ENCODE assay signal across 11 cellular contexts in genomic region chrX:123869488-123869887, GRCh38. TPM values are rescaled to one million over a fixed set of nuclear protein-coding genes. Genes with fewer than 3 reads are reported as not detected.
A peak's percentile ranks its signal among the peaks of the same experiment; 100 is the strongest.
DNase-seq lines count a peak whose midpoint lies in the region; ATAC-seq and TF ChIP-seq lines count a peak whose summit lies in the region.
"Had no signal": no experiment of that assay in that cellular context is flagged by ENCODE, and none has a peak within 500 bp of the region (broad histone marks: within the 10 kb centered on the region; RNA-seq: fewer than 3 reads in every experiment).

No MANE protein-coding gene starts in this region.

- peaks cover 11% of the 10 kb centered on the region; the same call in 1 of the 2 replicates for H3K36me3 ChIP-seq in HAP-1 (replicated peaks)

- no peaks in the 10 kb centered on the region for H3K36me3 Mint-ChIP-seq in immature natural killer cell

- no peak for TF ChIP-seq CTCF in GM13977 (IDR thresholded peaks at IDR 0.05; ENCODE audit: extremely low read depth, insufficient read depth, missing control alignments)

- H3K4me1 ChIP-seq in HAP-1, result no peaks in the 10 kb centered on the region

- H3K9me3 ChIP-seq in HAP-1, result no peaks in the 10 kb centered on the region

- peak; percentile 46 for DNase-seq in Caki2 (ENCODE audit: low read depth)
- DNase-seq in NOMO-1 treated with DMSO at 0.1 percent for 48 hours (lab: John Stamatoyannopoulos, UW; ENCODE audit: unreplicated experiment), result peak; percentile 56
- peak; percentile 16 for DNase-seq in fibroblast of peridontal ligament (ENCODE audit: extremely low read depth)
- DNase-seq in GM13977 (ENCODE audit: low spot score), result no peak
- no peak for DNase-seq in immature natural killer cell
- no peak for DNase-seq in HAP-1 (ENCODE audit: low spot score in 2 of 2)
- DNase-seq: NCI-H510A; nephron progenitor cell; stimulated activated CD4-positive, alpha-beta T cell treated with anti-CD3 and anti-CD28 coated beads, Interleukin-12 subunit alpha, Interleukin-12 subunit beta, amount 100 ng/mL, for 4 hours had no signal

- H3K9me3 Mint-ChIP-seq in immature natural killer cell, result no peaks in the 10 kb centered on the region

- H3K27ac Mint-ChIP-seq in immature natural killer cell, result peak overlapping the region in 1 of 6 donors; percentile 44
- H3K27ac Mint-ChIP-seq: nephron progenitor cell had no signal

- no peak overlapping the region for H3K4me3 Mint-ChIP-seq in immature natural killer cell
- H3K4me3 Mint-ChIP-seq: nephron progenitor cell had no signal

- H3K27me3 ChIP-seq in HAP-1 (ENCODE audit: low read depth), result no peaks in the 10 kb centered on the region

- H3K4me1 Mint-ChIP-seq in immature natural killer cell, result peaks cover 22 to 35% of the 10 kb centered on the region in 2 donors
- H3K4me1 Mint-ChIP-seq: nephron progenitor cell had no signal

- ATAC-seq in GM21390 (IDR thresholded peaks at IDR 0.05; ENCODE audit: unreplicated experiment), result peak; percentile 48
- ATAC-seq in HG02763 (IDR thresholded peaks at IDR 0.05; ENCODE audit: unreplicated experiment), result no peak

- H3K4me3 ChIP-seq in HAP-1, result no peak overlapping the region

- H3K27me3 Mint-ChIP-seq in immature natural killer cell (ENCODE audit: low read depth in 3 of 3), result peaks cover 0 to 4% (median 3%) of the 10 kb centered on the region in 3 donors

- in situ Hi-C loops in Caki2 (cut with HindIII; ENCODE audit: low pct_unique_long_range_greater_than_20kb, low sequenced_read_pairs) (no loop called here), GM13977 (cut with MboI; ENCODE audit: low pct_unique_long_range_greater_than_20kb, low sequenced_read_pairs, unreplicated experiment) (no loop called here), HAP-1 (cut with MboI; ENCODE audit: low sequenced_read_pairs) (no loop called here)

RNA-seq across cellular contexts. Expression of gene XIAP, which starts 9.6 kb away (rescaled TPM):
- 11.0 and 24.5 TPM in 2 replicates for total RNA-seq in Caki2 (2014; rRNA removed; shearing (Covaris generic); ENCODE audit: low replicate concordance)
- polyA plus RNA-seq in immature natural killer cell, result 10 to 100 TPM in 1 of 3 donors, 1 to 10 TPM in 2; 1.1 to 14.4 (median 6.3) TPM

Comparison
In these comparisons a context has a peak if more than half of its experiments do, and no peak if none do; other contexts are left out.
1. DNase-seq: peak in Caki2 (single experiment), NOMO-1 treated with DMSO at 0.1 percent for 48 hours (single experiment) and fibroblast of peridontal ligament (single experiment); none in GM13977 (single experiment), immature natural killer cell (0 of 3) and HAP-1 (0 of 2).